1 cellular context compared by ENCODE assay signal in genomic region chr4:87423313-87424031, GRCh38.
TF ChIP-seq lines count a peak whose summit lies in the region.

No MANE protein-coding gene starts in this region.

TF ChIP-seq in HEK293, 187 proteins besides CTCF, POLR2A, EP300 and RAD21 (continued from another document):
- TF ChIP-seq ZBTB49 (tag by site-specific recombination; IDR thresholded peaks at IDR 0.05; ENCODE audit: low read depth) = no peak
- no peak for TF ChIP-seq ZNF174 (tag by site-specific recombination; IDR thresholded peaks at IDR 0.05)
- TF ChIP-seq ZNF548 (tag by site-specific recombination; IDR thresholded peaks at IDR 0.05) = no peak
- no peak for TF ChIP-seq ZBTB11 (tag by site-specific recombination; conservative IDR thresholded peaks at IDR 0.05; ENCODE audit: low read depth)
- no peak for TF ChIP-seq ZNF571 (tag by site-specific recombination; IDR thresholded peaks at IDR 0.05)
- no peak for TF ChIP-seq ZNF37A (tag by site-specific recombination; IDR thresholded peaks at IDR 0.05)
- TF ChIP-seq, protein P1, sequence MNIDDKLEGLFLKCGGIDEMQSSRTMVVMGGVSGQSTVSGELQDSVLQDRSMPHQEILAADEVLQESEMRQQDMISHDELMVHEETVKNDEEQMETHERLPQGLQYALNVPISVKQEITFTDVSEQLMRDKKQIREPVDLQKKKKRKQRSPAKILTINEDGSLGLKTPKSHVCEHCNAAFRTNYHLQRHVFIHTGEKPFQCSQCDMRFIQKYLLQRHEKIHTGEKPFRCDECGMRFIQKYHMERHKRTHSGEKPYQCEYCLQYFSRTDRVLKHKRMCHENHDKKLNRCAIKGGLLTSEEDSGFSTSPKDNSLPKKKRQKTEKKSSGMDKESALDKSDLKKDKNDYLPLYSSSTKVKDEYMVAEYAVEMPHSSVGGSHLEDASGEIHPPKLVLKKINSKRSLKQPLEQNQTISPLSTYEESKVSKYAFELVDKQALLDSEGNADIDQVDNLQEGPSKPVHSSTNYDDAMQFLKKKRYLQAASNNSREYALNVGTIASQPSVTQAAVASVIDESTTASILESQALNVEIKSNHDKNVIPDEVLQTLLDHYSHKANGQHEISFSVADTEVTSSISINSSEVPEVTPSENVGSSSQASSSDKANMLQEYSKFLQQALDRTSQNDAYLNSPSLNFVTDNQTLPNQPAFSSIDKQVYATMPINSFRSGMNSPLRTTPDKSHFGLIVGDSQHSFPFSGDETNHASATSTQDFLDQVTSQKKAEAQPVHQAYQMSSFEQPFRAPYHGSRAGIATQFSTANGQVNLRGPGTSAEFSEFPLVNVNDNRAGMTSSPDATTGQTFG (tag by site-specific recombination; IDR thresholded peaks at IDR 0.05; ENCODE audit: borderline replicate concordance) = no peak
- TF ChIP-seq SP2 (tag by site-specific recombination; IDR thresholded peaks at IDR 0.05) = no peak
